15 cellular contexts compared by ENCODE assay signal in genomic region chr3:81728766-81729544, GRCh38. TPM values are rescaled to one million over a fixed set of nuclear protein-coding genes. Genes with fewer than 3 reads are reported as not detected.
DNase-seq lines count a peak whose midpoint lies in the region; ATAC-seq, FAIRE-seq and TF ChIP-seq lines count a peak whose summit lies in the region.
"Had no signal": no experiment of that assay in that cellular context is flagged by ENCODE, and none has a peak within 500 bp of the region (broad histone marks: within the 10 kb centered on the region; RNA-seq: fewer than 3 reads in every experiment).

No MANE protein-coding gene starts in this region.

- TF ChIP-seq CTCF in right lobe of liver (IDR thresholded peaks at IDR 0.05) (no peak), HepG2 (CRISPR knock-in tag; IDR thresholded peaks at IDR 0.05) (no peak), astrocyte (IDR thresholded peaks at IDR 0.05; ENCODE audit: insufficient read depth, low read depth, low read length) (no peak), esophagus muscularis mucosa (IDR thresholded peaks at IDR 0.05) (no peak)

- in situ Hi-C loops in HepG2 (cut with HindIII; ENCODE audit: extremely low pct_ligation_motif_present, low pct_unique_long_range_greater_than_20kb), result no loop called here

- H3K4me1 Mint-ChIP-seq in astrocyte (ENCODE audit: low read depth, unreplicated experiment), result peaks cover 26% of the 10 kb centered on the region

- ATAC-seq in right lobe of liver (peak; percentile 52 to 60 (median 58)), HepG2 (no peak)
- ATAC-seq: T-cell had no signal

- peak overlapping the region in 2 of 3 donors; percentile 5 to 24 for H3K27ac ChIP-seq in right lobe of liver
- H3K27ac ChIP-seq in HepG2 (ENCODE audit: extremely low read length, insufficient read depth, low read length), result no peak overlapping the region
- H3K27ac ChIP-seq in astrocyte (ENCODE audit: low read depth, low read length), result peak overlapping the region; percentile 66
- H3K27ac ChIP-seq in esophagus muscularis mucosa (replicated peaks in 1 of 4), result no peak overlapping the region
- H3K27ac ChIP-seq: ovary, transverse colon had no signal

- H3K27me3 Mint-ChIP-seq in astrocyte (ENCODE audit: low read depth, unreplicated experiment), result no peaks in the 10 kb centered on the region
- H3K27me3 Mint-ChIP-seq: memory B cell, T-cell had no signal

- H3K27ac Mint-ChIP-seq in astrocyte (ENCODE audit: unreplicated experiment), result peak overlapping the region; percentile 81
- H3K27ac Mint-ChIP-seq: memory B cell, T-cell had no signal

- TF ChIP-seq EP300 in HepG2 (IDR thresholded peaks at IDR 0.05; ENCODE audit: low read depth in 2 of 2, low read length in 2 of 2), result no peak
- TF ChIP-seq EP300 in HepG2 (CRISPR knock-in tag; IDR thresholded peaks at IDR 0.05; ENCODE audit: borderline replicate concordance), result no peak
- TF ChIP-seq EP300 in esophagus muscularis mucosa (IDR thresholded peaks at IDR 0.05), result no peak

- WGBS in right lobe of liver (ENCODE audit: insufficient coverage, low coverage, low lambda C conversion rate, missing lambda C conversion rate), result 45% methylated on average over 2 of the region's 2 CpGs
- WGBS in HepG2 (ENCODE audit: low lambda C conversion rate), result 94% methylated on average over 2 of the region's 2 CpGs
- 72% methylated on average over 2 of the region's 2 CpGs for WGBS in esophagus muscularis mucosa

- H3K9me3 Mint-ChIP-seq in astrocyte (ENCODE audit: unreplicated experiment), result peaks cover 1% of the 10 kb centered on the region
- H3K9me3 Mint-ChIP-seq: memory B cell, T-cell had no signal

- H3K9me3 ChIP-seq in right lobe of liver (no peaks in the 10 kb centered on the region), HepG2 (ENCODE audit: low read length) (no peaks in the 10 kb centered on the region), astrocyte (ENCODE audit: insufficient read depth, low read depth, low read length) (no peaks in the 10 kb centered on the region), esophagus muscularis mucosa (no peaks in the 10 kb centered on the region)
- H3K9me3 ChIP-seq: ovary, transverse colon had no signal

- TF ChIP-seq RAD21 in HepG2 (CRISPR knock-in tag; IDR thresholded peaks at IDR 0.05), result no peak

- H3K36me3 ChIP-seq in right lobe of liver (no peaks in the 10 kb centered on the region), HepG2 (replicated peaks in 1 of 2; ENCODE audit: control insufficient read depth in 1 of 2, insufficient read depth in 2 of 2, low read length in 2 of 2) (no peaks in the 10 kb centered on the region; a peak in 1 of 5 replicates), astrocyte (ENCODE audit: insufficient read depth, low read length) (no peaks in the 10 kb centered on the region), esophagus muscularis mucosa (no peaks in the 10 kb centered on the region)
- H3K36me3 ChIP-seq: ovary, transverse colon had no signal

- DNase-seq in right lobe of liver (no peak), HepG2 (ENCODE audit: low spot score) (no peak), astrocyte (ENCODE audit: low read depth) (peak; percentile 63), glomerular visceral epithelial cell (ENCODE audit: extremely low spot score) (peak; percentile 54), NCI-H1417 (lab: John Stamatoyannopoulos, UW) (no peak), inferior parietal cortex (ENCODE audit: extremely low spot score) (no peak), esophagus muscularis mucosa (ENCODE audit: extremely low spot score) (no peak)
- DNase-seq in stimulated activated naive CD4-positive, alpha-beta T cell (lab: John Stamatoyannopoulos, UW), result no peak
- DNase-seq: activated CD4-positive, alpha-beta T cell treated with anti-CD3 and anti-CD28 coated beads for 4 hours; Kasumi-1; NCI-H2029 treated with DMSO at 0.1 percent for 48 hours; ovary; T-cell; transverse colon had no signal

- H3K4me3 ChIP-seq in right lobe of liver, result peak overlapping the region in 1 of 3 donors; percentile 1
- H3K4me3 ChIP-seq in HepG2 (replicated peaks in 1 of 3; ENCODE audit: insufficient read depth in 1 of 3, low read depth in 2 of 3, low read length in 3 of 3), result no peak overlapping the region
- H3K4me3 ChIP-seq in astrocyte (ENCODE audit: insufficient read depth, low read depth, low read length), result no peak overlapping the region
- H3K4me3 ChIP-seq in esophagus muscularis mucosa, result no peak overlapping the region
- H3K4me3 ChIP-seq: ovary, transverse colon had no signal

- H3K79me2 ChIP-seq in HepG2 (ENCODE audit: insufficient read depth, low read length), result peaks cover 5% of the 10 kb centered on the region
- H3K79me2 ChIP-seq in astrocyte (ENCODE audit: insufficient read depth, low read length), result peaks cover 21% of the 10 kb centered on the region

- peaks cover 0 to 32% (median 7%) of the 10 kb centered on the region in 4 donors for H3K4me1 ChIP-seq in right lobe of liver
- peaks cover 16% of the 10 kb centered on the region for H3K4me1 ChIP-seq in HepG2 (ENCODE audit: insufficient read depth, low read length)
- peaks cover 21% of the 10 kb centered on the region for H3K4me1 ChIP-seq in astrocyte (ENCODE audit: insufficient read depth, low read length)
- H3K4me1 ChIP-seq in esophagus muscularis mucosa, result peaks cover 0 to 9% (median 2%) of the 10 kb centered on the region in 4 donors
- H3K4me1 ChIP-seq: transverse colon had no signal

- H3K9ac ChIP-seq in HepG2 (ENCODE audit: insufficient read depth, low read depth, low read length), result no peak overlapping the region
- H3K9ac ChIP-seq in astrocyte (ENCODE audit: low read length), result peak overlapping the region; percentile 50

- H4K20me1 ChIP-seq in HepG2 (ENCODE audit: insufficient read depth, low read length) (no peaks in the 10 kb centered on the region; the same call in 1 of the 2 replicates), astrocyte (ENCODE audit: insufficient read depth, low read length) (no peaks in the 10 kb centered on the region)

- no peak for TF ChIP-seq POLR2A in right lobe of liver (IDR thresholded peaks at IDR 0.05)
- TF ChIP-seq POLR2A in HepG2 (IDR thresholded peaks at IDR 0.05; ENCODE audit: insufficient read depth in 1 of 2, low read depth in 2 of 2, low read length in 2 of 2), result no peak
- no peak for TF ChIP-seq POLR2A in esophagus muscularis mucosa (IDR thresholded peaks at IDR 0.05; ENCODE audit: low read depth)

- H3K4me3 Mint-ChIP-seq in astrocyte (ENCODE audit: unreplicated experiment), result peak overlapping the region; percentile 57
- H3K4me3 Mint-ChIP-seq: memory B cell, T-cell had no signal

- CTCF ChIA-PET in HepG2 (lab: Yijun Ruan, JAX; ENCODE audit: low intra/inter-chr PET ratio, low total read pairs), result no interaction called here

- H3K36me3 Mint-ChIP-seq in astrocyte (ENCODE audit: low read depth, unreplicated experiment), result peaks cover 2% of the 10 kb centered on the region

- H2AFZ ChIP-seq in HepG2 (ENCODE audit: low read length) (no peak overlapping the region), astrocyte (ENCODE audit: low read depth, low read length) (no peak overlapping the region)

- H3K27me3 ChIP-seq in right lobe of liver (no peaks in the 10 kb centered on the region), HepG2 (ENCODE audit: control insufficient read depth in 1 of 2, insufficient read depth in 2 of 2, low read length in 2 of 2) (no peaks in the 10 kb centered on the region), astrocyte (ENCODE audit: insufficient read depth, low read length) (no peaks in the 10 kb centered on the region), esophagus muscularis mucosa (no peaks in the 10 kb centered on the region)
- H3K27me3 ChIP-seq: ovary, transverse colon had no signal

- no TSS peak for BruUV-seq in HepG2 (replicated peaks; lab: Mats Ljungman, UMichigan)

- intact Hi-C loops in right lobe of liver (cut with DNase I) (no loop called here), HepG2 (cut with micrococcal nuclease; ENCODE audit: unreplicated experiment) (no loop called here), esophagus muscularis mucosa (cut with DNase I) (no loop called here)

- H3K4me2 ChIP-seq in HepG2 (ENCODE audit: low read depth, low read length), result no peak overlapping the region
- H3K4me2 ChIP-seq in astrocyte (ENCODE audit: low read length), result peak overlapping the region; percentile 65

- POLR2A ChIA-PET in HepG2 (lab: Yijun Ruan, JAX), result no interaction called here

- FAIRE-seq in HepG2 (lab: Jason Lieb, UNC), result no peak
- FAIRE-seq in astrocyte (lab: Jason Lieb, UNC), result no peak

TF ChIP-seq in HepG2, 621 proteins besides CTCF, POLR2A, EP300 and RAD21 (continues in another document):
- no peak for TF ChIP-seq ZNF510 (CRISPR knock-in tag; IDR thresholded peaks at IDR 0.05; ENCODE audit: low read depth)
- TF ChIP-seq HNRNPL (IDR thresholded peaks at IDR 0.05; ENCODE audit: low read depth, low read length), result no peak
- TF ChIP-seq RAD51 (IDR thresholded peaks at IDR 0.05; ENCODE audit: borderline replicate concordance), result no peak
- no peak for TF ChIP-seq TSC22D2 (CRISPR knock-in tag; IDR thresholded peaks at IDR 0.05; ENCODE audit: borderline replicate concordance)
- no peak for TF ChIP-seq ZNF446 (CRISPR knock-in tag; IDR thresholded peaks at IDR 0.05)
- TF ChIP-seq ZNF292 (CRISPR knock-in tag; IDR thresholded peaks at IDR 0.05; ENCODE audit: borderline replicate concordance, low read depth), result no peak

RNA-seq across cellular contexts. Expression of gene GBE1, which starts 32.5 kb away (rescaled TPM):
- total RNA-seq in right lobe of liver, result 10 to 100 TPM; 27.3 to 66.0 (median 57.3) TPM
- 22.9 and 30.9 TPM in 2 replicates for total RNA-seq in HepG2 (2016; rRNA removed; fragmentation: Illumina TruSeq; extraction: Trizol)
- total RNA-seq in HepG2 (2016; cell fraction: cytosol; rRNA removed; fragmentation: Illumina TruSeq; extraction: Trizol; ENCODE audit: low read depth), result 3.7 and 4.0 TPM in 2 replicates
- total RNA-seq in HepG2 (2016; cell fraction: insoluble cytoplasmic fraction; rRNA removed; fragmentation: Illumina TruSeq; extraction: Trizol), result 20.7 and 31.2 TPM in 2 replicates
- total RNA-seq in HepG2 (2016; cell fraction: membrane; rRNA removed; fragmentation: Illumina TruSeq; extraction: Trizol), result 7.5 and 7.8 TPM in 2 replicates
- 23.9 and 24.8 TPM in 2 replicates for total RNA-seq in HepG2 (2016; cell fraction: nucleus; rRNA removed; fragmentation: Illumina TruSeq; extraction: Trizol)
- polyA plus RNA-seq in HepG2 (2011; rRNA removed), result 31.1 and 36.1 TPM in 2 replicates
- 17.0 and 30.6 TPM in 2 replicates for polyA plus RNA-seq in HepG2 (2011; cell fraction: cytosol; rRNA removed)
- 12.7 and 18.2 TPM in 2 replicates for polyA plus RNA-seq in HepG2 (2011; cell fraction: nucleus; rRNA removed)
- polyA plus RNA-seq in HepG2 (2012), result 52.7 and 85.6 TPM in 2 replicates
- 1.0 and 1.5 TPM in 2 replicates for polyA plus RNA-seq in HepG2 (2016; cell fraction: cytosol; fragmentation: Illumina TruSeq; extraction: Trizol; ENCODE audit: low read depth)
- 23.3 and 24.3 TPM in 2 replicates for polyA plus RNA-seq in HepG2 (2016; cell fraction: insoluble cytoplasmic fraction; fragmentation: Illumina TruSeq; extraction: Trizol; ENCODE audit: low read depth)
- 3.2 and 3.6 TPM in 2 replicates for polyA plus RNA-seq in HepG2 (2016; cell fraction: membrane; fragmentation: Illumina TruSeq; extraction: Trizol; ENCODE audit: low read depth)
- 9.5 and 10.1 TPM in 2 replicates for polyA plus RNA-seq in HepG2 (2016; cell fraction: nucleus; fragmentation: Illumina TruSeq; extraction: Trizol; ENCODE audit: insufficient read depth, low read depth)
- polyA minus RNA-seq in HepG2 (2011; rRNA and poly(A)+ RNA removed; ENCODE audit: low replicate concordance), result 22.1 and 32.2 TPM in 2 replicates
- 41.3 and 51.4 TPM in 2 replicates for polyA minus RNA-seq in HepG2 (2011; cell fraction: cytosol; rRNA and poly(A)+ RNA removed)
- polyA minus RNA-seq in HepG2 (2011; cell fraction: nucleus; rRNA and poly(A)+ RNA removed), result 221 and 223 TPM in 2 replicates
- 58.6 and 60.3 TPM in 2 replicates for total RNA-seq in astrocyte
- total RNA-seq in esophagus muscularis mucosa, result 10 to 100 TPM; 22.2 to 27.8 (median 25.3) TPM

Comparison
In these comparisons a context has a peak if more than half of its experiments do, and no peak if none do; other contexts are left out.
1. H3K27ac ChIP-seq: peak in right lobe of liver (2 of 3) and astrocyte (single experiment); none in HepG2 (single experiment) and esophagus muscularis mucosa (0 of 4).
2. DNase-seq: peak in astrocyte (single experiment) and glomerular visceral epithelial cell (single experiment); none in right lobe of liver (0 of 3), HepG2 (single experiment), NCI-H1417 (0 of 3), inferior parietal cortex (single experiment), stimulated activated naive CD4-positive, alpha-beta T cell (0 of 6) and esophagus muscularis mucosa (single experiment).